In the genomic region with DNA sequence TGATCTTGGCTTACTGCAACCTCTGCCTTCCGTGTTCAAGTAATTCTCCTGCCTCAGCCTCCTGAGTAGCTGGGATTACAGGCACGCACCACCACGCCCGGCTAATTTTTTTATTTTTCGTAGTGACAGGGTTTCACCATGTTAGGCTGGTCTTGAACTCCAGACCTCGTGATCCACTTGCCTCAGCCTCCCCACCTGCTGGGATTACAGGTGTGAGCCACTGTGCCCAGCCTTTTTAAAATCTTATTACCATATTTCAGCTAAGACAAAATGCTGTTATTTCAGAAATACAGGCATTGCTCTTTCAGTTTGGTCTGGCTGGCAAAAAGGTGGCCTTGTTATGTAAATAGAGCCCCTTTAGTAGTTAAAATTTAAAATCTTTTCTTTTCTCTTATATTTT, we compare ENCODE assay signal across 17 cellular contexts. TPM values are rescaled to one million over a fixed set of nuclear protein-coding genes. Genes with fewer than 3 reads are reported as not detected.
"Had no signal": no experiment of that assay in that cellular context is flagged by ENCODE, and none has a peak within 500 bp of the region (broad histone marks: within the 10 kb centered on the region; RNA-seq: fewer than 3 reads in every experiment).

No MANE protein-coding gene starts in this region.

- H3K4me3 ChIP-seq: cardiac muscle cell, esophagus muscularis mucosa, hepatocyte had no signal

- H3K4me1 ChIP-seq: esophagus muscularis mucosa had no signal

- H3K27me3 ChIP-seq: cardiac muscle cell, esophagus muscularis mucosa, hepatocyte had no signal

- H3K36me3 Mint-ChIP-seq: activated CD4-positive, alpha-beta memory T cell treated with anti-CD3 and anti-CD28 coated beads for 36 hours; activated CD8-positive, alpha-beta memory T cell treated with anti-CD3 and anti-CD28 coated beads, Interleukin-2, amount 10 ng/mL, durations not matched to agents 7 days and 5 days had no signal

- H3K27me3 Mint-ChIP-seq: activated CD4-positive, alpha-beta memory T cell treated with anti-CD3 and anti-CD28 coated beads for 36 hours; activated CD8-positive, alpha-beta memory T cell treated with anti-CD3 and anti-CD28 coated beads, Interleukin-2, amount 10 ng/mL, durations not matched to agents 7 days and 5 days had no signal

- H3K9me3 Mint-ChIP-seq: activated CD4-positive, alpha-beta memory T cell treated with anti-CD3 and anti-CD28 coated beads for 36 hours; activated T-helper 2 cell treated with anti-CD3 and anti-CD28 coated beads, Interferon-gamma antibody, Interleukin-2, Interleukin-4, amounts not matched to agents 10 μg/mL and 5 μg/mL and 100 μg/mL, durations not matched to agents 14 hours and 24 hours and 36 hours; nephron had no signal

- H2AFZ ChIP-seq: hepatocyte had no signal

- H3K4me3 Mint-ChIP-seq: activated CD4-positive, alpha-beta memory T cell treated with anti-CD3 and anti-CD28 coated beads for 36 hours; activated CD8-positive, alpha-beta memory T cell treated with anti-CD3 and anti-CD28 coated beads, Interleukin-2, amount 10 ng/mL, durations not matched to agents 7 days and 5 days; nephron had no signal

- H3K4me2 ChIP-seq: hepatocyte had no signal

- DNase-seq: activated CD4-positive, alpha-beta memory T cell treated with anti-CD3 and anti-CD28 coated beads for 36 hours; activated CD8-positive, alpha-beta memory T cell treated with anti-CD3 and anti-CD28 coated beads, Interleukin-2, amount 10 ng/mL, durations not matched to agents 7 days and 5 days; activated naive CD4-positive, alpha-beta T cell treated with anti-CD3 and anti-CD28 coated beads, Interleukin-2, amount 50 U/mL, for 16 hours; activated T-cell treated with anti-CD3 and anti-CD28 coated beads, Interleukin-2, amount 50 U/mL, for 1 hour; kidney glomerular epithelial cell; left ventricle myocardium superior; nucleus accumbens; retina; stimulated activated CD4-positive, alpha-beta T cell treated with anti-CD3 and anti-CD28 coated beads, Interleukin-2, amount 100 ng/mL, for 48 hours; stimulated activated naive CD4-positive, alpha-beta T cell; T-helper 2 cell; trophoblast cell had no signal

- H3K27ac Mint-ChIP-seq: activated CD4-positive, alpha-beta memory T cell treated with anti-CD3 and anti-CD28 coated beads for 36 hours; activated CD8-positive, alpha-beta memory T cell treated with anti-CD3 and anti-CD28 coated beads, Interleukin-2, amount 10 ng/mL, durations not matched to agents 7 days and 5 days; activated T-helper 2 cell treated with anti-CD3 and anti-CD28 coated beads, Interferon-gamma antibody, Interleukin-2, Interleukin-4, amounts not matched to agents 10 μg/mL and 5 μg/mL and 100 μg/mL, durations not matched to agents 14 hours and 24 hours and 36 hours had no signal

- H3K79me2 ChIP-seq: hepatocyte had no signal

- H3K9me3 ChIP-seq: esophagus muscularis mucosa had no signal

- H3K36me3 ChIP-seq: cardiac muscle cell, esophagus muscularis mucosa had no signal

- ATAC-seq: activated CD8-positive, alpha-beta memory T cell treated with anti-CD3 and anti-CD28 coated beads, Interleukin-2, amount 10 ng/mL, durations not matched to agents 7 days and 5 days; left ventricle myocardium superior had no signal

- H3K27ac ChIP-seq: cardiac muscle cell, esophagus muscularis mucosa, hepatocyte had no signal

RNA-seq across cellular contexts. Expression of a gene that starts 46.9 kb away (rescaled TPM):
- total RNA-seq: left ventricle myocardium superior had no signal
